In genomic region chr19:18772620-18773587, GRCh38 we compare ENCODE assay signal across 21 cellular contexts. TPM values are rescaled to one million over a fixed set of nuclear protein-coding genes. Genes with fewer than 3 reads are reported as not detected.
A peak's percentile ranks its signal among the peaks of the same experiment; 100 is the strongest.
DNase-seq lines count a peak whose midpoint lies in the region; ATAC-seq and TF ChIP-seq lines count a peak whose summit lies in the region.
"Had no signal": no experiment of that assay in that cellular context is flagged by ENCODE, and none has a peak within 500 bp of the region (broad histone marks: within the 10 kb centered on the region; RNA-seq: fewer than 3 reads in every experiment).

No MANE protein-coding gene starts in this region.

- H3K27me3 ChIP-seq in BE2C = peaks cover 7% of the 10 kb centered on the region
- H3K27me3 ChIP-seq in SJCRH30 = 0 out of 2 replicates have a peak, but pooled peaks cover 4% of the 10 kb centered on the region

- ATAC-seq in HG02759 (IDR thresholded peaks at IDR 0.05; ENCODE audit: unreplicated experiment) = no peak
- ATAC-seq: activated T-cell treated with anti-CD3 and anti-CD28 coated beads, Interleukin-2, amount 50 U/mL, for 72 hours; left colon; naive thymus-derived CD8-positive, alpha-beta T cell; stimulated activated effector memory CD8-positive, alpha-beta T cell treated with anti-CD3 and anti-CD28 coated beads, Interleukin-12 subunit alpha, Interleukin-12 subunit beta, amount 100 ng/mL, for 72 hours had no signal

- H3K36me3 ChIP-seq in BE2C (no peaks in the 10 kb centered on the region), SJCRH30 (no peaks in the 10 kb centered on the region)

- H3K4me3 ChIP-seq in BE2C (ENCODE audit: low read depth, low read length) = no peak overlapping the region
- H3K4me3 ChIP-seq in LNCaP clone FGC (ENCODE audit: low read depth, low read length) = no peak overlapping the region
- no peak overlapping the region for H3K4me3 ChIP-seq in SJCRH30
- H3K4me3 ChIP-seq: BLaER1 treated with 17β-estradiol and CSF1 and Interleukin-3, amounts not matched to agents 10 nM and 100 nM; GM23248 had no signal

- no peaks in the 10 kb centered on the region for H3K9me3 ChIP-seq in BE2C
- H3K9me3 ChIP-seq in SJCRH30 (replicated peaks) = no peaks in the 10 kb centered on the region
- H3K9me3 ChIP-seq: BLaER1 treated with 17β-estradiol and CSF1 and Interleukin-3, amounts not matched to agents 10 nM and 100 nM had no signal

- H3K27ac ChIP-seq in SJCRH30 = no peak overlapping the region
- H3K27ac ChIP-seq in epithelial cell of prostate = no peak overlapping the region
- H3K27ac ChIP-seq: BLaER1 treated with 17β-estradiol and CSF1 and Interleukin-3, amounts not matched to agents 10 nM and 100 nM; GM23248 had no signal

- peak; percentile 74 for DNase-seq in BE2C
- DNase-seq in LNCaP clone FGC (ENCODE audit: low read depth) = peak; percentile 58
- DNase-seq in SJCRH30 = peak; percentile 52 to 60
- peak; percentile 34 for DNase-seq in epithelial cell of prostate (ENCODE audit: low read depth, low spot score)
- no peak for DNase-seq in NCI-H1930 (lab: John Stamatoyannopoulos, UW)
- DNase-seq in activated effector memory CD4-positive, alpha-beta T cell treated with anti-CD3 and anti-CD28 coated beads, Interleukin-2, amount 50 U/mL, for 16 hours = no peak
- DNase-seq in activated gamma-delta T cell (lab: John Stamatoyannopoulos, UW) = no peak
- DNase-seq: activated T-cell treated with anti-CD3 and anti-CD28 coated beads, Interleukin-2, amount 50 U/mL, for 72 hours; effector memory CD4-positive, alpha-beta T cell; GF-D8; GM23248; Karpas-422; left colon; naive thymus-derived CD8-positive, alpha-beta T cell; NCI-H1092 treated with DMSO at 0.1 percent for 48 hours; NCI-H2171; T-helper 2 cell had no signal

- TF ChIP-seq CTCF in BE2C (IDR thresholded peaks at IDR 0.05; ENCODE audit: low read depth, low read length) (peak; percentile 38), LNCaP clone FGC (IDR thresholded peaks at IDR 0.05; ENCODE audit: control insufficient read depth, extremely low read depth, insufficient read depth) (peak; percentile 48)

- H3K4me1 ChIP-seq in BE2C (peaks cover 24% of the 10 kb centered on the region), SJCRH30 (peaks cover 42% of the 10 kb centered on the region)

RNA-seq across cellular contexts. Expression of gene COMP, which starts 18.2 kb away (rescaled TPM):
- 1.2 TPM for polyA plus RNA-seq in BE2C (2012; ENCODE audit: insufficient read depth, insufficient read length, low read depth)
- not detected in 2 replicates for total RNA-seq in SJCRH30 (2014; rRNA removed; shearing (Covaris generic))
- total RNA-seq: activated T-cell treated with anti-CD3 and anti-CD28 coated beads, Interleukin-2, amount 50 U/mL, for 72 hours; left colon; naive thymus-derived CD8-positive, alpha-beta T cell; SK-MEL-5 had no signal
- polyA plus RNA-seq: naive thymus-derived CD8-positive, alpha-beta T cell had no signal

RNA-seq across cellular contexts. Expression of gene UPF1, which starts 58.9 kb away (rescaled TPM):
- 103 TPM for polyA plus RNA-seq in BE2C (2012; ENCODE audit: insufficient read depth, insufficient read length, low read depth)
- 50.4 and 53.0 TPM in 2 replicates for total RNA-seq in SJCRH30 (2014; rRNA removed; shearing (Covaris generic))

Comparison
In these comparisons a context has a peak if more than half of its experiments do, and no peak if none do; other contexts are left out.
1. DNase-seq: peak in BE2C (single experiment), LNCaP clone FGC (single experiment), SJCRH30 (2 of 2) and epithelial cell of prostate (single experiment); none in NCI-H1930 (0 of 2), activated effector memory CD4-positive, alpha-beta T cell treated with anti-CD3 and anti-CD28 coated beads, Interleukin-2, amount 50 U/mL, for 16 hours (single experiment) and activated gamma-delta T cell (single experiment).